Comparison of ENCODE assay signal across 16 cellular contexts in the genomic region with DNA sequence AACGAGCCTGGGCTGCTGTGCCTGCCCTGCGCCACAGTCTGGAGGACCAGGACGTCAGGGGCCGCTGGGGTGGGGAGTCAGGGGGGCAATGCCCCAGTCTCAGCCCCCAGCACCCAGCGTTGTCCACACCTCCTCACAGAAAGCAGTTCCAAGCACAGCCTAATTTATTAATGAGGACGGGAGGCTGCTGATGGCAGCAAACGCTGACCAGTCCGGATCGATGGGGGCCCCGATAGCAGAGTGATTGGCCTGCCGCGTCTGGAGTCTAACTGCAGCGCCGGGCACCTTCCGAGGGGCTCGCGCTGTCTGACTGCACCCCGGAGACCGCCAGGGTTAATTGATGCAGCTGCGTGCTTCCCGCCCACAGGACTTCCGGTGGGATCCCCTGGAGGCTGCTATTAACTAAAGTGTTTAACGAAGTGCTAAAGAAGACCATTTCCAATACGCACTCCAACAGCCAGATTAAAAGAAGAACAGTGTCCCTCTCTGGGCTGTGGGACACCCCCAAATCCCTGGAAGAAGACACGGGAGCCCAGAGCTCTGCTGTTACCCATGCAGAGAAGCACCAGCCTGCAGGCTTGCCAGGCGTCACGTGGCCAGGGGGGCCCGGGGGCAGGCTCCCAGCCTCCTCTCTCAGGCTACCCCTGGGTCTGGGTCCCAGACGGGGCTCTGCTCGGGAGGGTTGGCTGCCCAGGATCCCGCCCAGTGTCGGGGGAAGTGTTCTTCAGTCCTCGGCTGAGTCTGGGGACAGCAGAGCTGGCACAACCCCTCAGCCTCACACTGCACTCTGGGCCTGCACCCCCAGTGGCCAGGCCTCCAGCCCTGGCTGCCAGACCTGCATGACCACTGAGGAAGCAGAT.
"Had no signal": no experiment of that assay in that cellular context is flagged by ENCODE, and none has a peak within 500 bp of the region (broad histone marks: within the 10 kb centered on the region; RNA-seq: fewer than 3 reads in every experiment).

No MANE protein-coding gene starts in this region.

- FAIRE-seq: endometrium, keratinocyte had no signal

- H3K36me3 Mint-ChIP-seq: activated naive CD4-positive, alpha-beta T cell treated with anti-CD3 and anti-CD28 coated beads, Interleukin-2, amount 50 U/mL, for 24 hours; neural progenitor cell; stimulated activated naive B cell treated with anti-CD40 and anti-IgM and Interleukin-4, amounts not matched to agents 10 μg/mL and 1 μg/mL and 100 μg/mL, for 72 hours had no signal

- H3K27ac Mint-ChIP-seq: activated naive CD4-positive, alpha-beta T cell treated with anti-CD3 and anti-CD28 coated beads, Interleukin-2, amount 50 U/mL, for 24 hours; naive B cell; neural progenitor cell; progenitor cell of endocrine pancreas; stimulated activated naive B cell treated with anti-CD40 and anti-IgM and Interleukin-4, amounts not matched to agents 10 μg/mL and 1 μg/mL and 100 μg/mL, for 72 hours had no signal

- DNase-seq: activated gamma-delta T cell treated with Interleukin-2 at 50 U/mL for 16 hours; activated T-cell treated with anti-CD3 and anti-CD28 coated beads, Interleukin-2, amount 50 U/mL, for 1 hour; anterior cingulate cortex; body of pancreas; heart right ventricle; mesendoderm; naive B cell; stimulated activated CD4-positive, alpha-beta T cell treated with anti-CD3 and anti-CD28 coated beads, Interleukin-2, amount 100 ng/mL, for 48 hours; stimulated activated CD8-positive, alpha-beta memory T cell treated with anti-CD3 and anti-CD28 coated beads, Interleukin-4, amount 100 ng/mL, for 48 hours; stimulated activated naive B cell treated with anti-CD40 and anti-IgM and Interleukin-4, amounts not matched to agents 10 μg/mL and 1 μg/mL and 100 μg/mL, for 72 hours; transverse colon had no signal

- ATAC-seq: body of pancreas; heart right ventricle; stimulated activated naive B cell treated with anti-CD40 and anti-IgM and Interleukin-4, amounts not matched to agents 10 μg/mL and 1 μg/mL and 100 μg/mL, for 72 hours had no signal

- H3K4me3 Mint-ChIP-seq: activated naive CD4-positive, alpha-beta T cell treated with anti-CD3 and anti-CD28 coated beads, Interleukin-2, amount 50 U/mL, for 24 hours; neural progenitor cell; stimulated activated naive B cell treated with anti-CD40 and anti-IgM and Interleukin-4, amounts not matched to agents 10 μg/mL and 1 μg/mL and 100 μg/mL, for 72 hours had no signal

- H3K4me1 Mint-ChIP-seq: activated naive CD4-positive, alpha-beta T cell treated with anti-CD3 and anti-CD28 coated beads, Interleukin-2, amount 50 U/mL, for 24 hours; neural progenitor cell; stimulated activated naive B cell treated with anti-CD40 and anti-IgM and Interleukin-4, amounts not matched to agents 10 μg/mL and 1 μg/mL and 100 μg/mL, for 72 hours had no signal

- H3K9me3 Mint-ChIP-seq: activated naive CD4-positive, alpha-beta T cell treated with anti-CD3 and anti-CD28 coated beads, Interleukin-2, amount 50 U/mL, for 24 hours had no signal
